Comparison of ENCODE assay signal across 19 cellular contexts in the genomic region with DNA sequence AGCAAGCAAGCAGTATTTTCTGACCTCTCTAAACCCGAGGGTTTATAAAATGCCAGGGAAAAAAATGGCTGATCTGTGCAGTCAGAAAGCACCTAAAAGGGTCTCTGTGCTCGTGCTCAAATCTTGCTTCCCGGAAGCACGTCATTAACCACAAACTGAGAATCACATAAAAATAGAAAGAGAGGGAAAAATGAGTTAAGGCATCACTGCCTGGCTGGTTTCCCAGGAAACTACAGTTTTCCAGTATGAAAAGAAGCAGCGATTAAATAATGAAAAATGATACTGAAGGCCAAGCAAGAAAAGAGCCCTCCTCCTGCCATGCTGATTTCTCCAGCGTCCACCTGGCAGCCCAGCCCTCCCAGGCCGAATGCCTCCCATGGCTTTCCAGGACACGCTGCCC.
DNase-seq lines count a peak whose midpoint lies in the region; ATAC-seq, FAIRE-seq and TF ChIP-seq lines count a peak whose summit lies in the region.
"Had no signal": no experiment of that assay in that cellular context is flagged by ENCODE, and none has a peak within 500 bp of the region (broad histone marks: within the 10 kb centered on the region; RNA-seq: fewer than 3 reads in every experiment).

No MANE protein-coding gene starts in this region.

- H3K9me3 ChIP-seq in skeletal muscle satellite cell (replicated peaks; ENCODE audit: low read length) (no peaks in the 10 kb centered on the region), pancreas (no peaks in the 10 kb centered on the region)
- H3K9me3 ChIP-seq: BE2C had no signal

- TF ChIP-seq CTCF in fibroblast of mammary gland (conservative IDR thresholded peaks at IDR 0.05; ENCODE audit: control insufficient read depth, insufficient read depth, low read depth, low read length) (no peak), pancreas (IDR thresholded peaks at IDR 0.05) (no peak)

- DNase-seq in COR-L47 (lab: John Stamatoyannopoulos, UW), result peak; percentile 26
- DNase-seq in HT1080 (ENCODE audit: low read depth), result peak; percentile 80
- peak; percentile 19 for DNase-seq in fibroblast of mammary gland (ENCODE audit: low read depth)
- DNase-seq in pancreas, result no peak
- no peak for DNase-seq in RKO (ENCODE audit: low spot score)
- no peak for DNase-seq in GM12891 (ENCODE audit: insufficient read length, low spot score)
- DNase-seq: BE2C; CD8-positive, alpha-beta T cell; NCI-H1417 treated with DMSO at 0.1 percent for 48 hours; NCI-H2081; NCI-H510A; NCI-H82; Right ventricle myocardium superior; T-cell had no signal

- intact Hi-C loops in pancreas (cut with DNase I), result no loop called here

- H3K36me3 ChIP-seq in skeletal muscle satellite cell (ENCODE audit: insufficient read depth, low read length) (no peaks in the 10 kb centered on the region), pancreas (no peaks in the 10 kb centered on the region)
- H3K36me3 ChIP-seq: BE2C had no signal

- H3K4me2 ChIP-seq in skeletal muscle satellite cell (ENCODE audit: low read length), result peak overlapping the region; percentile 28

- no peak for ATAC-seq in pancreas
- ATAC-seq: CD8-positive, alpha-beta T cell; K562; Panc1; T-cell had no signal

- no peak for FAIRE-seq in pancreas (lab: Jason Lieb, UNC)
- FAIRE-seq in GM12891 (lab: Jason Lieb, UNC), result no peak
- FAIRE-seq: H1, K562 had no signal

- no peak for TF ChIP-seq POLR2A in GM12891 (IDR thresholded peaks at IDR 0.05; ENCODE audit: low read depth, low read length)

- H3K4me3 ChIP-seq in fibroblast of mammary gland (ENCODE audit: control insufficient read depth, low read depth, low read length) (no peak overlapping the region), skeletal muscle satellite cell (ENCODE audit: low read length) (no peak overlapping the region), pancreas (no peak overlapping the region)
- H3K4me3 ChIP-seq: K562, SK-N-MC had no signal

- H3K4me1 ChIP-seq in skeletal muscle satellite cell (ENCODE audit: control insufficient read depth, insufficient read depth, low read length) (peaks cover 11% of the 10 kb centered on the region), pancreas (no peaks in the 10 kb centered on the region)
- H3K4me1 ChIP-seq: BE2C had no signal

- no peak overlapping the region for H3K27ac ChIP-seq in pancreas
- H3K27ac ChIP-seq: SK-N-MC had no signal

- peaks cover 33% of the 10 kb centered on the region for H3K27me3 ChIP-seq in skeletal muscle satellite cell (ENCODE audit: control insufficient read depth, insufficient read depth, low read length)
- H3K27me3 ChIP-seq in pancreas, result no peaks in the 10 kb centered on the region
- H3K27me3 ChIP-seq: BE2C had no signal

- WGBS in pancreas, 2 donors, result 36 to 49% methylated on average over 8 of the region's 8 CpGs

- H3K9ac ChIP-seq in skeletal muscle satellite cell (ENCODE audit: low read depth, low read length), result peak overlapping the region; percentile 20

TF ChIP-seq in GM12891, 5 proteins besides CTCF, POLR2A, EP300 and RAD21:
- TF ChIP-seq SPI1 (IDR thresholded peaks at IDR 0.05; ENCODE audit: low read depth, low read length) (no peak), POLR2AphosphoS5 (IDR thresholded peaks at IDR 0.05; ENCODE audit: low read depth, low read length) (no peak), TAF1 (IDR thresholded peaks at IDR 0.05; ENCODE audit: low read depth, low read length) (no peak)
TF ChIP-seq in GM12891: peak in this region for 0.

Comparison
In these comparisons a context has a peak if more than half of its experiments do, and no peak if none do; other contexts are left out.
1. DNase-seq: peak in COR-L47 (single experiment), HT1080 (single experiment) and fibroblast of mammary gland (single experiment); none in pancreas (0 of 6), RKO (single experiment) and GM12891 (single experiment).